ENCODE assay signal across 23 cellular contexts in the genomic region with DNA sequence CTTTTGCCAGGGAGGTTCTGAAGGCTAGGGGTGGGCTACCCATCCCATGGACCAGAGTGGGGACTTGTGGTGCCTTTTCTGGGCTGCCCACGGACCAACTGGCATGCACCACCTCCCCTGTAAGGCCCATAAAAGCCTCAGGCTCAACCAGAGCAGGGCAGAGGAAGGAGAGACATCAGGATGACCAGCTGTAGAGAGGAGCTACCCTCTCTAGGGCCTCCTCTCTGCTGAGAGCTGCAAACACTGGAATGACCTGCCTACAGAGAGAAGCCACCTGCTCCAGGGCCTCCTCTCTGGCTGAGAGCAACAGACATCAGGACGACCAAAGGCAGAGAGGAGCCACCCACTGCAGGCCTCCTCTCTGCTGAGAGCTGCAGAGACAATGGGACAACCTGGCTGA.
"Had no signal": no experiment of that assay in that cellular context is flagged by ENCODE, and none has a peak within 500 bp of the region (broad histone marks: within the 10 kb centered on the region; RNA-seq: fewer than 3 reads in every experiment).

No MANE protein-coding gene starts in this region.

- H3K27ac ChIP-seq: coronary artery, lower lobe of right lung, pancreas, prostate gland, sigmoid colon, skin epidermis, suprapubic skin, tibial artery had no signal

- DNase-seq: central memory CD4-positive, alpha-beta T cell; effector CD4-positive, alpha-beta T cell; endodermal cell; erythroblast; foreskin melanocyte; kidney glomerular epithelial cell; natural killer cell; retina; sigmoid colon; stimulated activated CD4-positive, alpha-beta T cell treated with anti-CD3 and anti-CD28 coated beads, Interleukin-2, amount 100 ng/mL, for 24 hours; stimulated activated naive CD4-positive, alpha-beta T cell; tibial artery had no signal

- H3K4me3 ChIP-seq: coronary artery, lower lobe of right lung, pancreas, prostate gland, sigmoid colon, skin epidermis, suprapubic skin, tibial artery had no signal

- H3K27me3 ChIP-seq: pancreas, sigmoid colon, suprapubic skin, tibial artery had no signal

- H3K9me3 ChIP-seq: lower lobe of right lung, pancreas, prostate gland, sigmoid colon, suprapubic skin, tibial artery had no signal

- H3K36me3 ChIP-seq: lower lobe of right lung, pancreas, prostate gland, sigmoid colon, suprapubic skin, tibial artery had no signal

- H3K27me3 Mint-ChIP-seq: memory B cell had no signal

- FAIRE-seq: endothelial cell of umbilical vein, islet of Langerhans, pancreas had no signal

- H3K27ac Mint-ChIP-seq: endodermal cell, memory B cell, natural killer cell had no signal

- ATAC-seq: natural killer cell had no signal

- H3K4me1 ChIP-seq: prostate gland had no signal

- H3K4me3 Mint-ChIP-seq: endodermal cell, memory B cell, mesothelial cell of epicardium, natural killer cell, neural crest cell had no signal

- H3K9me3 Mint-ChIP-seq: memory B cell, mesothelial cell of epicardium, natural killer cell, neural crest cell had no signal
